In genomic region chr5:171750316-171750788, GRCh38 we compare ENCODE assay signal across 10 cellular contexts. TPM values are rescaled to one million over a fixed set of nuclear protein-coding genes. Genes with fewer than 3 reads are reported as not detected.
DNase-seq lines count a peak whose midpoint lies in the region; TF ChIP-seq lines count a peak whose summit lies in the region.
"Had no signal": no experiment of that assay in that cellular context is flagged by ENCODE, and none has a peak within 500 bp of the region (broad histone marks: within the 10 kb centered on the region; RNA-seq: fewer than 3 reads in every experiment).

No MANE protein-coding gene starts in this region.

- no peak overlapping the region for H3K9ac ChIP-seq in OCI-LY3 (ENCODE audit: low read length)
- H3K9ac ChIP-seq: parathyroid adenoma had no signal

- no peak overlapping the region for H3K27ac Mint-ChIP-seq in activated naive CD8-positive, alpha-beta T cell treated with anti-CD3 and anti-CD28 coated beads for 36 hours

- no peaks in the 10 kb centered on the region for H4K20me1 ChIP-seq in OCI-LY3 (ENCODE audit: insufficient read depth, low read length)

- H3K4me3 ChIP-seq in OCI-LY3 (ENCODE audit: low read length) (no peak overlapping the region), fibroblast of pulmonary artery (replicated peaks; ENCODE audit: low read depth, low read length) (no peak overlapping the region), retinal pigment epithelial cell (ENCODE audit: low read length) (no peak overlapping the region)
- H3K4me3 ChIP-seq: thoracic aorta had no signal

- DNase-seq in GM13977 (ENCODE audit: low spot score): no peak
- DNase-seq in fibroblast of pulmonary artery (ENCODE audit: low read depth): peak; percentile 11
- no peak for DNase-seq in retinal pigment epithelial cell (ENCODE audit: low read depth)
- no peak for DNase-seq in DMS114 treated with DMSO at 0.1 percent for 48 hours (lab: John Stamatoyannopoulos, UW; ENCODE audit: unreplicated experiment)
- DNase-seq in activated naive CD8-positive, alpha-beta T cell treated with anti-CD3 and anti-CD28 coated beads for 36 hours: no peak
- DNase-seq in activated CD4-positive, alpha-beta T cell treated with anti-CD3 and anti-CD28 coated beads for 1 hour: no peak

- TF ChIP-seq CTCF in GM13977 (IDR thresholded peaks at IDR 0.05; ENCODE audit: extremely low read depth, insufficient read depth, missing control alignments) (peak; percentile 26), OCI-LY3 (IDR thresholded peaks at IDR 0.05; ENCODE audit: low read depth, low read length) (0 out of 2 replicates have a peak, but pooled peaks have one; percentile 38), fibroblast of pulmonary artery (IDR thresholded peaks at IDR 0.05; ENCODE audit: low read length, missing control alignments) (no peak), retinal pigment epithelial cell (conservative IDR thresholded peaks at IDR 0.05; ENCODE audit: low read depth, low read length) (peak; percentile 34)

- H3K79me2 ChIP-seq in OCI-LY3 (ENCODE audit: low read length): no peaks in the 10 kb centered on the region
- H3K79me2 ChIP-seq: parathyroid adenoma had no signal

- H3K36me3 ChIP-seq in OCI-LY3 (replicated peaks; ENCODE audit: low read depth, low read length): no peaks in the 10 kb centered on the region
- H3K36me3 ChIP-seq: thoracic aorta had no signal

- no peaks in the 10 kb centered on the region; the same call in 1 of the 2 replicates for H3K4me1 ChIP-seq in OCI-LY3 (ENCODE audit: low read length)
- H3K4me1 ChIP-seq: parathyroid adenoma had no signal

- H3K36me3 Mint-ChIP-seq in activated naive CD8-positive, alpha-beta T cell treated with anti-CD3 and anti-CD28 coated beads for 36 hours: no peaks in the 10 kb centered on the region

- no peaks in the 10 kb centered on the region for H3K4me1 Mint-ChIP-seq in activated naive CD8-positive, alpha-beta T cell treated with anti-CD3 and anti-CD28 coated beads for 36 hours

- H2AFZ ChIP-seq in OCI-LY3 (ENCODE audit: low read depth, low read length): no peak overlapping the region; the same call in 1 of the 2 replicates
- H2AFZ ChIP-seq: parathyroid adenoma had no signal

- in situ Hi-C loops in GM13977 (cut with MboI; ENCODE audit: low pct_unique_long_range_greater_than_20kb, low sequenced_read_pairs, unreplicated experiment): no loop called here

- H3K9me3 Mint-ChIP-seq in activated naive CD8-positive, alpha-beta T cell treated with anti-CD3 and anti-CD28 coated beads for 36 hours: no peaks in the 10 kb centered on the region

- no peaks in the 10 kb centered on the region for H3K9me3 ChIP-seq in OCI-LY3 (ENCODE audit: insufficient read depth, low read length)
- H3K9me3 ChIP-seq: thoracic aorta had no signal

- no peak overlapping the region for H3K27ac ChIP-seq in OCI-LY3 (ENCODE audit: low read length)
- H3K27ac ChIP-seq: parathyroid adenoma, thoracic aorta had no signal

- no peaks in the 10 kb centered on the region for H3K27me3 ChIP-seq in OCI-LY3 (ENCODE audit: low read depth, low read length)

- no peak overlapping the region for H3K4me2 ChIP-seq in OCI-LY3 (ENCODE audit: low read length)

- H3K27me3 Mint-ChIP-seq in activated naive CD8-positive, alpha-beta T cell treated with anti-CD3 and anti-CD28 coated beads for 36 hours: peaks cover 4% of the 10 kb centered on the region

- no peak overlapping the region for H3K4me3 Mint-ChIP-seq in activated naive CD8-positive, alpha-beta T cell treated with anti-CD3 and anti-CD28 coated beads for 36 hours

RNA-seq across cellular contexts. Expression of gene SMIM23, which starts 35.3 kb away (rescaled TPM):
- not detected for total RNA-seq in activated naive CD8-positive, alpha-beta T cell treated with anti-CD3 and anti-CD28 coated beads for 36 hours
- total RNA-seq: T-helper 2 cell treated with Interferon-gamma antibody and Interleukin-4, amounts not matched to agents 100 ng/mL and 5 ng/mL, for 36 hours; thoracic aorta had no signal
